8 cellular contexts compared by ENCODE assay signal in genomic region chr15:85380860-85381535, GRCh38. TPM values are rescaled to one million over a fixed set of nuclear protein-coding genes. Genes with fewer than 3 reads are reported as not detected.
DNase-seq lines count a peak whose midpoint lies in the region; ATAC-seq and TF ChIP-seq lines count a peak whose summit lies in the region.

No MANE protein-coding gene starts in this region.

- H3F3A ChIP-seq in OCI-LY1 (ENCODE audit: insufficient read depth, low read length): no peaks in the 10 kb centered on the region

- H3K27me3 ChIP-seq in OCI-LY1 (ENCODE audit: insufficient read depth, low read length) (no peaks in the 10 kb centered on the region), psoas muscle (ENCODE audit: insufficient read depth in 3 of 3, low read length in 2 of 3) (no peaks in the 10 kb centered on the region)

- 0 to 1% (median 1%) methylated on average over 50 to 84 of the region's 84 CpGs for WGBS in psoas muscle, 3 donors

- peaks cover 34% of the 10 kb centered on the region for H3K79me2 ChIP-seq in OCI-LY1 (ENCODE audit: insufficient read depth, low read length)

- H3K27ac ChIP-seq in OCI-LY1 (ENCODE audit: low read depth, low read length, poor library complexity, severe bottlenecking) (peak overlapping the region; percentile 45), psoas muscle (peak overlapping the region; percentile 91)

- H4K20me1 ChIP-seq in OCI-LY1 (ENCODE audit: insufficient read depth, low read length): no peaks in the 10 kb centered on the region

- in situ Hi-C loops in GM13976 (cut with MboI; ENCODE audit: low sequenced_read_pairs, unreplicated experiment): no loop called here

- intact Hi-C loops in head of caudate nucleus (cut with DNase I) (no loop called here), psoas muscle (cut with DNase I) (no loop called here)

- peak; percentile 70 for DNase-seq in GM13976 (ENCODE audit: low spot score)
- DNase-seq in activated T-helper 9 cell treated with anti-CD3 and anti-CD28 coated beads, Interleukin-2, amount 50 U/mL, for 16 hours (ENCODE audit: low read depth): peak; percentile 52
- DNase-seq in head of caudate nucleus: peak in 35 of 42 donors; percentile 2 to 54 (median 18)
- DNase-seq in psoas muscle: peak; percentile 55 to 71
- DNase-seq in OCI-M1 (lab: John Stamatoyannopoulos, UW): no peak
- DNase-seq in NCI-H446 treated with DMSO at 0.1 percent for 48 hours (lab: John Stamatoyannopoulos, UW): no peak

- no peaks in the 10 kb centered on the region for H3K9me2 ChIP-seq in OCI-LY1 (ENCODE audit: low read depth, low read length)

- H3K9ac ChIP-seq in OCI-LY1 (ENCODE audit: low read length): peak overlapping the region; percentile 53

- no peaks in the 10 kb centered on the region for H3K36me3 ChIP-seq in OCI-LY1 (ENCODE audit: insufficient read depth, low read length)
- no peaks in the 10 kb centered on the region for H3K36me3 ChIP-seq in psoas muscle (ENCODE audit: insufficient read depth in 1 of 2, low read depth in 1 of 2)

- peak overlapping the region; percentile 74 for H3K4me2 ChIP-seq in OCI-LY1 (ENCODE audit: low read length)

- ATAC-seq in HG02588 (IDR thresholded peaks at IDR 0.05; ENCODE audit: unreplicated experiment) (peak; percentile 37), psoas muscle (peak; percentile 54 to 70 (median 64))

- H2AFZ ChIP-seq in OCI-LY1 (ENCODE audit: low read length): no peak overlapping the region

- TF ChIP-seq CTCF in GM13976 (IDR thresholded peaks at IDR 0.05; ENCODE audit: borderline replicate concordance, control extremely low read depth, extremely low read depth, insufficient read depth, missing control alignments) (no peak), OCI-LY1 (IDR thresholded peaks at IDR 0.05; ENCODE audit: low read length) (no peak), psoas muscle (IDR thresholded peaks at IDR 0.05) (no peak)

- peak overlapping the region; percentile 69 for H3K4me3 ChIP-seq in OCI-LY1 (ENCODE audit: low read depth, low read length, poor library complexity, severe bottlenecking)
- peak overlapping the region; percentile 78 for H3K4me3 ChIP-seq in psoas muscle

- peaks cover 44% of the 10 kb centered on the region for H3K4me1 ChIP-seq in OCI-LY1 (ENCODE audit: insufficient read depth, low read length, severe bottlenecking)
- H3K4me1 ChIP-seq in psoas muscle: peaks cover 13% of the 10 kb centered on the region

- H3K9me3 ChIP-seq in OCI-LY1 (ENCODE audit: low read length) (no peaks in the 10 kb centered on the region), psoas muscle (no peaks in the 10 kb centered on the region)

RNA-seq across cellular contexts. Expression of gene AKAP13, which starts 0.6 kb away (rescaled TPM):
- 100 to 1,000 TPM in 3 of 4 donors, 10 to 100 TPM in 1; 93.7 to 126 (median 122) TPM for total RNA-seq in psoas muscle
- polyA plus RNA-seq in psoas muscle: 10 to 100 TPM; 18.2 to 86.0 (median 46.5) TPM

Comparison
In these comparisons a context has a peak if more than half of its experiments do, and no peak if none do; other contexts are left out.
1. DNase-seq: peak in GM13976 (single experiment), activated T-helper 9 cell treated with anti-CD3 and anti-CD28 coated beads, Interleukin-2, amount 50 U/mL, for 16 hours (single experiment), head of caudate nucleus (35 of 42) and psoas muscle (2 of 2); none in OCI-M1 (single experiment) and NCI-H446 treated with DMSO at 0.1 percent for 48 hours (single experiment).